31 cellular contexts compared by ENCODE assay signal in genomic region chr6:168447741-168448140, GRCh38. TPM values are rescaled to one million over a fixed set of nuclear protein-coding genes. Genes with fewer than 3 reads are reported as not detected.
"Had no signal": no experiment of that assay in that cellular context is flagged by ENCODE, and none has a peak within 500 bp of the region (broad histone marks: within the 10 kb centered on the region; RNA-seq: fewer than 3 reads in every experiment).

No MANE protein-coding gene starts in this region.

- H3K36me3 Mint-ChIP-seq: brain had no signal

- ATAC-seq: activated naive CD4-positive, alpha-beta T cell treated with anti-CD3 and anti-CD28 coated beads, Interleukin-2, amount 50 U/mL, for 72 hours; Panc1 had no signal

- H3K27ac ChIP-seq: adrenal gland, SJCRH30, SK-N-MC, WERI-Rb-1 had no signal

- H3K27ac Mint-ChIP-seq: activated CD4-positive, alpha-beta memory T cell treated with anti-CD3 and anti-CD28 coated beads, Interleukin-2, amount 10 ng/mL, durations not matched to agents 7 days and 5 days; activated naive CD4-positive, alpha-beta T cell treated with anti-CD3 and anti-CD28 coated beads, Interleukin-2, amount 50 U/mL, for 72 hours; activated T-cell treated with anti-CD3 and anti-CD28 coated beads, Interleukin-2, amount 50 U/mL, for 24 hours; activated T-helper 2 cell treated with anti-CD3 and anti-CD28 coated beads, Interferon-gamma antibody, Interleukin-2, Interleukin-4, amounts not matched to agents 10 μg/mL and 5 μg/mL and 100 μg/mL, durations not matched to agents 14 hours and 24 hours and 36 hours had no signal

- H3K4me3 ChIP-seq: adrenal gland, SJCRH30, SK-N-MC had no signal

- DNase-seq: activated CD4-positive, alpha-beta memory T cell treated with anti-CD3 and anti-CD28 coated beads, Interleukin-2, amount 10 ng/mL, durations not matched to agents 7 days and 5 days; activated CD4-positive, alpha-beta T cell treated with anti-CD3 and anti-CD28 coated beads for 1 hour; activated CD4-positive, alpha-beta T cell treated with anti-CD3 and anti-CD28 coated beads for 48 hours; activated CD4-positive, CD25-positive, alpha-beta regulatory T cell; activated gamma-delta T cell; activated naive CD4-positive, alpha-beta T cell treated with Interleukin-2 at 50 U/mL for 16 hours; activated T-cell treated with anti-CD3 and anti-CD28 coated beads, Interleukin-2, amount 50 U/mL, for 24 hours; adrenal gland; caudate nucleus; cerebellar nuclear complex; NCI-H1092; NCI-H1436 treated with DMSO at 0.1 percent for 48 hours; NCI-H1694 treated with DMSO at 0.1 percent for 48 hours; NCI-H2029; NCI-H2171; NCI-H446; NCI-H524; SHP77; SJCRH30; T1000; WERI-Rb-1 had no signal

- H3K9me3 Mint-ChIP-seq: activated CD4-positive, alpha-beta memory T cell treated with anti-CD3 and anti-CD28 coated beads, Interleukin-2, amount 10 ng/mL, durations not matched to agents 7 days and 5 days; activated naive CD4-positive, alpha-beta T cell treated with anti-CD3 and anti-CD28 coated beads, Interleukin-2, amount 50 U/mL, for 72 hours; activated T-cell treated with anti-CD3 and anti-CD28 coated beads, Interleukin-2, amount 50 U/mL, for 24 hours; activated T-helper 2 cell treated with anti-CD3 and anti-CD28 coated beads, Interferon-gamma antibody, Interleukin-2, Interleukin-4, amounts not matched to agents 10 μg/mL and 5 μg/mL and 100 μg/mL, durations not matched to agents 14 hours and 24 hours and 36 hours; brain had no signal

- H3K4me3 Mint-ChIP-seq: activated CD4-positive, alpha-beta memory T cell treated with anti-CD3 and anti-CD28 coated beads, Interleukin-2, amount 10 ng/mL, durations not matched to agents 7 days and 5 days; activated T-cell treated with anti-CD3 and anti-CD28 coated beads, Interleukin-2, amount 50 U/mL, for 24 hours; brain had no signal

- H3K36me3 ChIP-seq: adrenal gland, SJCRH30, WERI-Rb-1 had no signal

- H3K4me1 ChIP-seq: adrenal gland, SJCRH30 had no signal

- H3K9me3 ChIP-seq: adrenal gland had no signal

- H3K4me1 Mint-ChIP-seq: activated CD4-positive, alpha-beta memory T cell treated with anti-CD3 and anti-CD28 coated beads, Interleukin-2, amount 10 ng/mL, durations not matched to agents 7 days and 5 days had no signal

RNA-seq across cellular contexts. Expression of gene SMOC2, which starts 6.8 kb away (rescaled TPM):
- total RNA-seq: activated CD4-positive, alpha-beta memory T cell treated with anti-CD3 and anti-CD28 coated beads, Interleukin-2, amount 10 ng/mL, durations not matched to agents 7 days and 5 days; activated CD8-positive, alpha-beta memory T cell treated with anti-CD3 and anti-CD28 coated beads for 36 hours; activated naive CD4-positive, alpha-beta T cell treated with anti-CD3 and anti-CD28 coated beads, Interleukin-2, amount 50 U/mL, for 72 hours; activated T-helper 2 cell treated with anti-CD3 and anti-CD28 coated beads, Interferon-gamma antibody, Interleukin-2, Interleukin-4, amounts not matched to agents 10 μg/mL and 5 μg/mL and 100 μg/mL, durations not matched to agents 14 hours and 24 hours and 36 hours; LHCN-M2; RPMI7951; SJCRH30; T-helper 1 cell treated with Interleukin-12 subunit alpha and Interleukin-12 subunit beta and Interleukin-4 antibody, amounts not matched to agents 30 ng/mL and 1 ng/mL, for 36 hours; T-helper 2 cell treated with Interferon-gamma antibody and Interleukin-4, amounts not matched to agents 100 ng/mL and 5 ng/mL, for 36 hours had no signal
